8 cellular contexts compared by ENCODE assay signal in genomic region chr1:89987170-89987819, GRCh38. TPM values are rescaled to one million over a fixed set of nuclear protein-coding genes. Genes with fewer than 3 reads are reported as not detected.
DNase-seq lines count a peak whose midpoint lies in the region; ATAC-seq, FAIRE-seq and TF ChIP-seq lines count a peak whose summit lies in the region.

No MANE protein-coding gene starts in this region.

- H3K79me2 ChIP-seq in endothelial cell of umbilical vein (ENCODE audit: control insufficient read depth, insufficient read depth, low read length) = no peaks in the 10 kb centered on the region

- no peak overlapping the region for H3K27ac Mint-ChIP-seq in CD4-positive, CD25-positive, alpha-beta regulatory T cell

- peak; percentile 86 to 87 for ATAC-seq in CD4-positive, CD25-positive, alpha-beta regulatory T cell (ENCODE audit: low read depth in 2 of 2)
- ATAC-seq in HG03442 (IDR thresholded peaks at IDR 0.05; ENCODE audit: unreplicated experiment) (peak; percentile 86), mucosa of descending colon (peak; percentile 59)

- H3K4me1 ChIP-seq in CD4-positive, CD25-positive, alpha-beta regulatory T cell (ENCODE audit: control insufficient read depth, insufficient read depth, low read length, poor library complexity, severe bottlenecking) = no peaks in the 10 kb centered on the region
- no peaks in the 10 kb centered on the region for H3K4me1 ChIP-seq in endothelial cell of umbilical vein (ENCODE audit: control insufficient read depth, extremely low read depth, insufficient read depth, low read length)
- H3K4me1 ChIP-seq in mucosa of descending colon (ENCODE audit: low read depth) = peaks cover 22% of the 10 kb centered on the region

- CTCF ChIA-PET in endothelial cell of umbilical vein (lab: Charles Lee) = interaction anchor here (0.7 to 3.7 kb wide), 4 partner anchors 11 to 183 kb away, joined by 3 to 30 read pairs (median 18); no protein-coding TSS in a partner anchor

- H3K9me3 ChIP-seq in CD4-positive, CD25-positive, alpha-beta regulatory T cell (ENCODE audit: control insufficient read depth in 2 of 2, low read length in 2 of 2) = no peaks in the 10 kb centered on the region
- H3K9me3 ChIP-seq in endothelial cell of umbilical vein (replicated peaks; ENCODE audit: control insufficient read depth, insufficient read depth, low read length) = no peaks in the 10 kb centered on the region
- no peaks in the 10 kb centered on the region for H3K9me3 ChIP-seq in mucosa of descending colon

- H3K4me1 Mint-ChIP-seq in CD4-positive, CD25-positive, alpha-beta regulatory T cell = no peaks in the 10 kb centered on the region

- H3K27me3 ChIP-seq in CD4-positive, CD25-positive, alpha-beta regulatory T cell (ENCODE audit: control insufficient read depth, insufficient read depth, low read length) = peaks cover 3% of the 10 kb centered on the region
- H3K27me3 ChIP-seq in endothelial cell of umbilical vein (ENCODE audit: control insufficient read depth in 2 of 2, insufficient read depth in 2 of 2, low read length in 2 of 2) = peaks cover 0 to 2% of the 10 kb centered on the region in 2 experiments

- TF ChIP-seq CTCF in endothelial cell of umbilical vein (IDR thresholded peaks at IDR 0.05; ENCODE audit: extremely low read depth in 1 of 2, insufficient read depth in 1 of 2, low read depth in 1 of 2, low read length in 2 of 2) = peak; percentile 66 to 68
- peak; percentile 61 for TF ChIP-seq CTCF in mucosa of descending colon (IDR thresholded peaks at IDR 0.05)

- no TSS peak for BruUV-seq in endothelial cell of umbilical vein (replicated peaks; lab: Mats Ljungman, UMichigan)

- no peak overlapping the region for H3K4me3 ChIP-seq in CD4-positive, CD25-positive, alpha-beta regulatory T cell (ENCODE audit: low read depth, low read length)
- H3K4me3 ChIP-seq in endothelial cell of umbilical vein (replicated peaks in 1 of 3; ENCODE audit: insufficient read depth in 1 of 3, low read depth in 1 of 3, low read length in 3 of 3) = no peak overlapping the region
- no peak overlapping the region for H3K4me3 ChIP-seq in mucosa of descending colon

- FAIRE-seq in endothelial cell of umbilical vein (lab: Jason Lieb, UNC) = peak; percentile 96

- no peak overlapping the region for H3K9ac ChIP-seq in endothelial cell of umbilical vein (replicated peaks; ENCODE audit: extremely low read depth, insufficient read depth, low read length)

- no peaks in the 10 kb centered on the region for H3K9me1 ChIP-seq in endothelial cell of umbilical vein (replicated peaks; ENCODE audit: control insufficient read depth, extremely low read depth, insufficient read depth, low read length)

- H4K20me1 ChIP-seq in endothelial cell of umbilical vein (replicated peaks; ENCODE audit: control insufficient read depth, extremely low read depth, insufficient read depth, low read length) = no peaks in the 10 kb centered on the region

- no peaks in the 10 kb centered on the region for H3K9me3 Mint-ChIP-seq in CD4-positive, CD25-positive, alpha-beta regulatory T cell

- no peaks in the 10 kb centered on the region for H3K36me3 ChIP-seq in CD4-positive, CD25-positive, alpha-beta regulatory T cell (ENCODE audit: control insufficient read depth, insufficient read depth, low read length)
- H3K36me3 ChIP-seq in endothelial cell of umbilical vein (ENCODE audit: control insufficient read depth in 2 of 2, extremely low read depth in 1 of 2, insufficient read depth in 2 of 2, low read length in 2 of 2) (no peaks in the 10 kb centered on the region), mucosa of descending colon (ENCODE audit: low read depth) (no peaks in the 10 kb centered on the region)

- H3K4me3 Mint-ChIP-seq in CD4-positive, CD25-positive, alpha-beta regulatory T cell = no peak overlapping the region

- H3K27me3 Mint-ChIP-seq in CD4-positive, CD25-positive, alpha-beta regulatory T cell = peaks cover 11% of the 10 kb centered on the region

- POLR2A ChIA-PET in endothelial cell of umbilical vein (lab: Charles Lee) = no interaction called here

- H2AFZ ChIP-seq in endothelial cell of umbilical vein (ENCODE audit: low read depth, low read length) = no peak overlapping the region

- dilution Hi-C loops in endothelial cell of umbilical vein (cut with MboI; ENCODE audit: extremely low pct_ligation_motif_present, low sequenced_read_pairs) = no loop called here

- no peak overlapping the region for H3K27ac ChIP-seq in CD4-positive, CD25-positive, alpha-beta regulatory T cell (ENCODE audit: insufficient read depth, low read length, poor library complexity, severe bottlenecking)
- no peak overlapping the region for H3K27ac ChIP-seq in endothelial cell of umbilical vein (ENCODE audit: insufficient read depth, low read depth, low read length)

- TF ChIP-seq POLR2A in endothelial cell of umbilical vein (IDR thresholded peaks at IDR 0.05; ENCODE audit: low read depth, low read length) = no peak

- no peaks in the 10 kb centered on the region for H3K36me3 Mint-ChIP-seq in CD4-positive, CD25-positive, alpha-beta regulatory T cell

- H3K4me2 ChIP-seq in endothelial cell of umbilical vein (ENCODE audit: insufficient read depth, low read length) = no peak overlapping the region

- intact Hi-C loops in endothelial cell of umbilical vein (cut with micrococcal nuclease) (loop anchor here (1.0 to 10.0 kb wide), 6 partner anchors 80 to 505 kb away; no protein-coding TSS in a partner anchor), mucosa of descending colon (cut with DNase I, micrococcal nuclease) (loop anchor here in 1 of 2 donors (2.0 kb wide), 1 partner anchor 182 kb away; no protein-coding TSS in a partner anchor)

- DNase-seq in CD4-positive, CD25-positive, alpha-beta regulatory T cell = peak; percentile 37 to 83 (median 71)
- DNase-seq in GM19240 (ENCODE audit: insufficient read length, low spot score) = peak; percentile 60
- DNase-seq in NCI-H510A treated with DMSO at 0.1 percent for 48 hours (lab: John Stamatoyannopoulos, UW) = peak; percentile 92
- DNase-seq in activated CD4-positive, alpha-beta T cell treated with anti-CD3 and anti-CD28 coated beads for 48 hours = peak; percentile 50
- peak; percentile 82 for DNase-seq in endothelial cell of umbilical vein (ENCODE audit: low read depth, low spot score)
- DNase-seq in mucosa of descending colon = peak in 1 of 3 donors; percentile 80
- DNase-seq in ureter (ENCODE audit: low spot score) = peak; percentile 70

TF ChIP-seq in endothelial cell of umbilical vein, 7 proteins besides CTCF, POLR2A, EP300 and RAD21:
- TF ChIP-seq MYC (IDR thresholded peaks at IDR 0.05; ENCODE audit: low read depth, low read length) (no peak), POLR2AphosphoS5 (IDR thresholded peaks at IDR 0.05; ENCODE audit: insufficient read depth, low read depth, low read length) (no peak), GATA2 (IDR thresholded peaks at IDR 0.05; ENCODE audit: insufficient read depth, insufficient read length, low read depth, low read length) (no peak), JUN (IDR thresholded peaks at IDR 0.05; ENCODE audit: borderline replicate concordance, insufficient read depth, insufficient read length, low read depth) (no peak), EZH2 (IDR thresholded peaks at IDR 0.05; ENCODE audit: borderline replicate concordance, low read depth, low read length, severe bottlenecking) (no peak), FOS (IDR thresholded peaks at IDR 0.05; ENCODE audit: borderline replicate concordance, insufficient read depth, low read length) (no peak)
- TF ChIP-seq, protein P1, sequence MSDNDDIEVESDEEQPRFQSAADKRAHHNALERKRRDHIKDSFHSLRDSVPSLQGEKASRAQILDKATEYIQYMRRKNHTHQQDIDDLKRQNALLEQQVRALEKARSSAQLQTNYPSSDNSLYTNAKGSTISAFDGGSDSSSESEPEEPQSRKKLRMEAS (IDR thresholded peaks at IDR 0.05; ENCODE audit: insufficient read depth, insufficient read length) = no peak

RNA-seq across cellular contexts. Expression of gene ZNF326, which starts 7.6 kb away (rescaled TPM):
- total RNA-seq in CD4-positive, CD25-positive, alpha-beta regulatory T cell = 45.7 TPM
- 1 to 10 TPM; 3.8 to 5.1 (median 4.7) TPM for polyA plus RNA-seq in CD4-positive, CD25-positive, alpha-beta regulatory T cell
- total RNA-seq in endothelial cell of umbilical vein (29.7 and 29.9 TPM in 2 replicates), mucosa of descending colon (10 to 100 TPM; 25.8 to 41.5 (median 40.1) TPM), ureter (32.7 TPM)
- polyA plus RNA-seq in endothelial cell of umbilical vein = 9.1 and 13.1 TPM in 2 replicates
- polyA plus RNA-seq in endothelial cell of umbilical vein (2011; cell fraction: cytosol; rRNA removed) = 9.3 and 9.6 TPM in 2 replicates
- 28.8 and 41.1 TPM in 2 replicates for polyA plus RNA-seq in endothelial cell of umbilical vein (2011; cell fraction: nucleus; rRNA removed)
- polyA plus RNA-seq in endothelial cell of umbilical vein (2012) = 11.3 and 23.8 TPM in 2 replicates
- 22.6 and 25.0 TPM in 2 replicates for polyA minus RNA-seq in endothelial cell of umbilical vein
- 8.5 TPM for polyA minus RNA-seq in endothelial cell of umbilical vein (2011; cell fraction: cytosol; rRNA and poly(A)+ RNA removed)
- 62.7 and 74.5 TPM in 2 replicates for polyA minus RNA-seq in endothelial cell of umbilical vein (2011; cell fraction: nucleus; rRNA and poly(A)+ RNA removed)
